Comparison of ENCODE assay signal across 16 cellular contexts in genomic region chr18:45551417-45551816, GRCh38.
"Had no signal": no experiment of that assay in that cellular context is flagged by ENCODE, and none has a peak within 500 bp of the region (broad histone marks: within the 10 kb centered on the region; RNA-seq: fewer than 3 reads in every experiment).

No MANE protein-coding gene starts in this region.

- H3K27me3 ChIP-seq: colonic mucosa, heart left ventricle, right lobe of liver, tibial nerve had no signal

- ATAC-seq: activated CD8-positive, alpha-beta T cell treated with anti-CD3 and anti-CD28 coated beads, Interleukin-2, amount 10 ng/mL, durations not matched to agents 7 days and 5 days; foreskin keratinocyte; mucosa of descending colon; right lobe of liver; stimulated activated memory B cell treated with anti-CD40 and anti-IgM and Interleukin-4, amounts not matched to agents 10 μg/mL and 1 μg/mL and 100 μg/mL, for 72 hours had no signal

- H3K4me3 Mint-ChIP-seq: activated CD8-positive, alpha-beta T cell treated with anti-CD3 and anti-CD28 coated beads, Interleukin-2, amount 10 ng/mL, durations not matched to agents 7 days and 5 days; natural killer cell; stimulated activated memory B cell treated with anti-CD40 and anti-IgM and Interleukin-4, amounts not matched to agents 10 μg/mL and 1 μg/mL and 100 μg/mL, for 72 hours had no signal

- DNase-seq: activated CD4-positive, alpha-beta T cell treated with anti-CD3 and anti-CD28 coated beads for 4 hours; activated CD8-positive, alpha-beta memory T cell treated with anti-CD3 and anti-CD28 coated beads, Interleukin-2, amount 50 U/mL, for 48 hours; activated CD8-positive, alpha-beta T cell treated with anti-CD3 and anti-CD28 coated beads, Interleukin-2, amount 10 ng/mL, durations not matched to agents 7 days and 5 days; activated naive CD4-positive, alpha-beta T cell treated with Interleukin-2 at 50 U/mL for 16 hours; colonic mucosa; foreskin keratinocyte; heart left ventricle; mammary epithelial cell; mucosa of descending colon; natural killer cell; occipital lobe; right lobe of liver; WERI-Rb-1 had no signal

- H3K4me1 Mint-ChIP-seq: natural killer cell; stimulated activated memory B cell treated with anti-CD40 and anti-IgM and Interleukin-4, amounts not matched to agents 10 μg/mL and 1 μg/mL and 100 μg/mL, for 72 hours had no signal

- H3K27ac ChIP-seq: colonic mucosa, foreskin keratinocyte, heart left ventricle, prostate gland, right lobe of liver, tibial nerve, WERI-Rb-1 had no signal

- H3K4me1 ChIP-seq: colonic mucosa, foreskin keratinocyte, prostate gland, right lobe of liver, tibial nerve had no signal

- H3K9me3 Mint-ChIP-seq: natural killer cell; stimulated activated memory B cell treated with anti-CD40 and anti-IgM and Interleukin-4, amounts not matched to agents 10 μg/mL and 1 μg/mL and 100 μg/mL, for 72 hours had no signal

- H3K27ac Mint-ChIP-seq: activated CD8-positive, alpha-beta T cell treated with anti-CD3 and anti-CD28 coated beads, Interleukin-2, amount 10 ng/mL, durations not matched to agents 7 days and 5 days; natural killer cell; stimulated activated memory B cell treated with anti-CD40 and anti-IgM and Interleukin-4, amounts not matched to agents 10 μg/mL and 1 μg/mL and 100 μg/mL, for 72 hours had no signal

- H3K4me3 ChIP-seq: colonic mucosa, heart left ventricle, mucosa of descending colon, prostate gland, right lobe of liver, tibial nerve had no signal

- H3K36me3 Mint-ChIP-seq: natural killer cell; stimulated activated memory B cell treated with anti-CD40 and anti-IgM and Interleukin-4, amounts not matched to agents 10 μg/mL and 1 μg/mL and 100 μg/mL, for 72 hours had no signal

- H3K36me3 ChIP-seq: colonic mucosa, heart left ventricle, prostate gland, right lobe of liver, tibial nerve, WERI-Rb-1 had no signal
